Comparison of ENCODE assay signal across 14 cellular contexts in the genomic region with DNA sequence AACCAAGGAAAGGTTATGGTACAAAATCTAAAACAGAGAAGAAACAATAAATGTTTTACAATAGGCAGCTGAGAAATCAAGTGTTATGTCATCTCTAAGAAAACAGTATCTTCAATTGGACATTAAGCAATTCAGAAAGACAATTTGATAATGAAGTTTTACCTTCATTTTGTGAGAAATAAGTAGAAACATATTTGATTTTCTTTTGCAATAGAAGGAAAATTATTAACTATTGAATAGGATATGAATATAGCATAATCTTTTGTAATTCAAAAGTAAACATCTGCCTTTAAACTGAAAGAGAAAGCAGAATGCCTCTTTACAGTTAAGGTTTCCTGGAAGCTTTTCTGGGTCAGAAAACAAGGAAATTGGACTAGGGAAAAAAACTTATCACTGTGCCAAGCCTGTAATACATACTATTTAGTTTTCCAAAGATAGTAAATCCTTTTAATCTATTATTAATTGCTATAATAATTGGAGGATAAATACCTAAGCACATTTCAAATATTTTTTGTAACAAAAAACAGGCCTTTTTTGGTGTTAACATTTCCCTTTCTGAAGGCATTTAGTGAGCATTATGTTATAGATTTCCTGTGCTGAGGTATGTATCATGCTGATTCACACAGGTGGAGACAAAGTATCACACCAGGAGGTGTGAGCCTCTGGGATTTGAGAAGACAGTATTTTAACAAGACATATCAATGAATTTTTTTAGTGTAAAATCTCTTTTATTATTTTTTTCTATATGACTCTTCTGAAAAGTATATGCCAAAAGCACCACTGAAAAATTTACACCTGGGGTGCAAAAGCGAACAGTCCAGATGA.
DNase-seq lines count a peak whose midpoint lies in the region; ATAC-seq, FAIRE-seq and TF ChIP-seq lines count a peak whose summit lies in the region.
"Had no signal": no experiment of that assay in that cellular context is flagged by ENCODE, and none has a peak within 500 bp of the region (broad histone marks: within the 10 kb centered on the region; RNA-seq: fewer than 3 reads in every experiment).

No MANE protein-coding gene starts in this region.

- peaks cover 36% of the 10 kb centered on the region for H3K4me1 Mint-ChIP-seq in WTC11
- no peaks in the 10 kb centered on the region for H3K4me1 Mint-ChIP-seq in activated naive CD8-positive, alpha-beta T cell treated with anti-CD3 and anti-CD28 coated beads, Interleukin-2, amount 50 U/mL, for 24 hours
- H3K4me1 Mint-ChIP-seq: central memory CD8-positive, alpha-beta T cell had no signal

- WGBS in small intestine, 3 donors, result 63 to 84% (median 65%) methylated on average over 1 of the region's 1 CpG

- H3K27me3 Mint-ChIP-seq in WTC11 (ENCODE audit: low read depth), result no peaks in the 10 kb centered on the region
- no peaks in the 10 kb centered on the region for H3K27me3 Mint-ChIP-seq in activated naive CD8-positive, alpha-beta T cell treated with anti-CD3 and anti-CD28 coated beads, Interleukin-2, amount 50 U/mL, for 24 hours
- H3K27me3 Mint-ChIP-seq: central memory CD8-positive, alpha-beta T cell; naive thymus-derived CD4-positive, alpha-beta T cell had no signal

- H3K4me3 ChIP-seq in HUES48 (ENCODE audit: low read depth, low read length) (no peak overlapping the region), fibroblast of the aortic adventitia (ENCODE audit: low read depth, low read length) (no peak overlapping the region), small intestine (ENCODE audit: low read depth in 1 of 2, low read length in 2 of 2) (no peak overlapping the region), MG63 (no peak overlapping the region)
- H3K4me3 ChIP-seq: BLaER1, gastrocnemius medialis had no signal

- H3K4me1 ChIP-seq in HUES48 (ENCODE audit: control insufficient read depth, insufficient read depth, low read length), result peaks cover 21% of the 10 kb centered on the region
- no peaks in the 10 kb centered on the region for H3K4me1 ChIP-seq in small intestine (ENCODE audit: control insufficient read depth in 2 of 2, insufficient read depth in 1 of 2, low read depth in 1 of 2, low read length in 1 of 2)
- H3K4me1 ChIP-seq: BLaER1, gastrocnemius medialis had no signal

- no peaks in the 10 kb centered on the region for H3K27me3 ChIP-seq in HUES48 (ENCODE audit: control insufficient read depth, insufficient read depth, low read length)
- H3K27me3 ChIP-seq in small intestine (ENCODE audit: control insufficient read depth in 2 of 2, insufficient read depth in 2 of 2, low read length in 2 of 2), result no peaks in the 10 kb centered on the region
- H3K27me3 ChIP-seq in MG63, result no peaks in the 10 kb centered on the region
- H3K27me3 ChIP-seq: BLaER1, gastrocnemius medialis had no signal

- H3K36me3 ChIP-seq in HUES48 (ENCODE audit: control insufficient read depth, insufficient read depth, low read length), result no peaks in the 10 kb centered on the region
- no peaks in the 10 kb centered on the region for H3K36me3 ChIP-seq in small intestine (ENCODE audit: control insufficient read depth in 2 of 2, insufficient read depth in 2 of 2, low read length in 2 of 2)
- no peaks in the 10 kb centered on the region for H3K36me3 ChIP-seq in MG63
- H3K36me3 ChIP-seq: BLaER1, gastrocnemius medialis had no signal

- H3K9me3 Mint-ChIP-seq in WTC11, result no peaks in the 10 kb centered on the region
- no peaks in the 10 kb centered on the region for H3K9me3 Mint-ChIP-seq in activated naive CD8-positive, alpha-beta T cell treated with anti-CD3 and anti-CD28 coated beads, Interleukin-2, amount 50 U/mL, for 24 hours

- CTCF ChIA-PET in WTC11 (lab: Charles Lee), result no interaction called here

- H3K27ac Mint-ChIP-seq in WTC11, result no peak overlapping the region; the same call in 1 of the 2 replicates
- no peak overlapping the region for H3K27ac Mint-ChIP-seq in activated naive CD8-positive, alpha-beta T cell treated with anti-CD3 and anti-CD28 coated beads, Interleukin-2, amount 50 U/mL, for 24 hours
- H3K27ac Mint-ChIP-seq: naive thymus-derived CD4-positive, alpha-beta T cell had no signal

- no peak for TF ChIP-seq CTCF in WTC11 (IDR thresholded peaks at IDR 0.05)
- no peak for TF ChIP-seq CTCF in fibroblast of the aortic adventitia (IDR thresholded peaks at IDR 0.05; ENCODE audit: insufficient read depth, low read length)

- H3K9me3 ChIP-seq in HUES48 (ENCODE audit: control insufficient read depth, insufficient read depth, low read length) (no peaks in the 10 kb centered on the region), small intestine (ENCODE audit: control insufficient read depth, low read depth) (no peaks in the 10 kb centered on the region), MG63 (no peaks in the 10 kb centered on the region)
- H3K9me3 ChIP-seq: BLaER1, gastrocnemius medialis had no signal

- H3K4me3 Mint-ChIP-seq in WTC11, result no peak overlapping the region
- H3K4me3 Mint-ChIP-seq in activated naive CD8-positive, alpha-beta T cell treated with anti-CD3 and anti-CD28 coated beads, Interleukin-2, amount 50 U/mL, for 24 hours, result no peak overlapping the region
- H3K4me3 Mint-ChIP-seq: central memory CD8-positive, alpha-beta T cell; naive thymus-derived CD4-positive, alpha-beta T cell had no signal

- ATAC-seq in WTC11 (peak; percentile 44; the same call in 1 of the 2 replicates), HG02938 (IDR thresholded peaks at IDR 0.05; ENCODE audit: unreplicated experiment) (no peak)
- ATAC-seq in activated naive CD8-positive, alpha-beta T cell treated with anti-CD3 and anti-CD28 coated beads, Interleukin-2, amount 50 U/mL, for 24 hours, result no peak
- ATAC-seq: gastrocnemius medialis; naive thymus-derived CD4-positive, alpha-beta T cell had no signal

- H3K27ac ChIP-seq in HUES48 (ENCODE audit: low read depth, low read length) (peak overlapping the region; percentile 53), small intestine (ENCODE audit: low read depth in 1 of 2, low read length in 1 of 2) (no peak overlapping the region)
- H3K27ac ChIP-seq: BLaER1, gastrocnemius medialis, VCaP had no signal

- peak; percentile 15 for FAIRE-seq in small intestine (lab: Jason Lieb, UNC)

- POLR2A ChIA-PET in WTC11 (lab: Charles Lee), result no interaction called here

- H3K36me3 Mint-ChIP-seq in WTC11, result no peaks in the 10 kb centered on the region
- no peaks in the 10 kb centered on the region for H3K36me3 Mint-ChIP-seq in activated naive CD8-positive, alpha-beta T cell treated with anti-CD3 and anti-CD28 coated beads, Interleukin-2, amount 50 U/mL, for 24 hours (ENCODE audit: low read depth)
- H3K36me3 Mint-ChIP-seq: naive thymus-derived CD4-positive, alpha-beta T cell had no signal

- no peak for DNase-seq in WTC11 (ENCODE audit: low spot score)
- peak; percentile 38 for DNase-seq in fibroblast of the aortic adventitia (ENCODE audit: low read depth)
- DNase-seq in small intestine, result no peak
- DNase-seq in MG63, result no peak
- DNase-seq in activated naive CD8-positive, alpha-beta T cell treated with anti-CD3 and anti-CD28 coated beads, Interleukin-2, amount 50 U/mL, for 24 hours, result no peak
- DNase-seq: gastrocnemius medialis; naive thymus-derived CD4-positive, alpha-beta T cell; RPMI8226; T-helper 1 cell had no signal

- no peak overlapping the region for H3K9ac ChIP-seq in HUES48 (ENCODE audit: low read depth, low read length)
- H3K9ac ChIP-seq: BLaER1 had no signal

TF ChIP-seq in WTC11, 78 proteins besides CTCF, POLR2A, EP300 and RAD21:
- peak; percentile 86 for TF ChIP-seq ZNF423 (CRISPR knock-in tag; IDR thresholded peaks at IDR 0.05)
- no peak for TF ChIP-seq NFYB (CRISPR knock-in tag; conservative IDR thresholded peaks at IDR 0.05; ENCODE audit: low read depth)
- TF ChIP-seq NFATC4 (CRISPR knock-in tag; IDR thresholded peaks at IDR 0.05), result no peak
- no peak for TF ChIP-seq FOXK1 (CRISPR knock-in tag; IDR thresholded peaks at IDR 0.05)
- TF ChIP-seq, protein P1, sequence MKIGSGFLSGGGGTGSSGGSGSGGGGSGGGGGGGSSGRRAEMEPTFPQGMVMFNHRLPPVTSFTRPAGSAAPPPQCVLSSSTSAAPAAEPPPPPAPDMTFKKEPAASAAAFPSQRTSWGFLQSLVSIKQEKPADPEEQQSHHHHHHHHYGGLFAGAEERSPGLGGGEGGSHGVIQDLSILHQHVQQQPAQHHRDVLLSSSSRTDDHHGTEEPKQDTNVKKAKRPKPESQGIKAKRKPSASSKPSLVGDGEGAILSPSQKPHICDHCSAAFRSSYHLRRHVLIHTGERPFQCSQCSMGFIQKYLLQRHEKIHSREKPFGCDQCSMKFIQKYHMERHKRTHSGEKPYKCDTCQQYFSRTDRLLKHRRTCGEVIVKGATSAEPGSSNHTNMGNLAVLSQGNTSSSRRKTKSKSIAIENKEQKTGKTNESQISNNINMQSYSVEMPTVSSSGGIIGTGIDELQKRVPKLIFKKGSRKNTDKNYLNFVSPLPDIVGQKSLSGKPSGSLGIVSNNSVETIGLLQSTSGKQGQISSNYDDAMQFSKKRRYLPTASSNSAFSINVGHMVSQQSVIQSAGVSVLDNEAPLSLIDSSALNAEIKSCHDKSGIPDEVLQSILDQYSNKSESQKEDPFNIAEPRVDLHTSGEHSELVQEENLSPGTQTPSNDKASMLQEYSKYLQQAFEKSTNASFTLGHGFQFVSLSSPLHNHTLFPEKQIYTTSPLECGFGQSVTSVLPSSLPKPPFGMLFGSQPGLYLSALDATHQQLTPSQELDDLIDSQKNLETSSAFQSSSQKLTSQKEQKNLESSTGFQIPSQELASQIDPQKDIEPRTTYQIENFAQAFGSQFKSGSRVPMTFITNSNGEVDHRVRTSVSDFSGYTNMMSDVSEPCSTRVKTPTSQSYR (CRISPR knock-in tag; IDR thresholded peaks at IDR 0.05), result no peak
